In genomic region chr20:3039426-3039825, GRCh38 we compare ENCODE assay signal across 18 cellular contexts. TPM values are rescaled to one million over a fixed set of nuclear protein-coding genes. Genes with fewer than 3 reads are reported as not detected.
"Had no signal": no experiment of that assay in that cellular context is flagged by ENCODE, and none has a peak within 500 bp of the region (broad histone marks: within the 10 kb centered on the region; RNA-seq: fewer than 3 reads in every experiment).

No MANE protein-coding gene starts in this region.

- H3K27me3 ChIP-seq: dorsolateral prefrontal cortex, neutrophil, transverse colon had no signal

- H3K4me1 Mint-ChIP-seq: activated B cell treated with CpG ODN at 0.5 μM for 24 hours had no signal

- H3K4me3 Mint-ChIP-seq: activated B cell treated with CpG ODN at 0.5 μM for 24 hours had no signal

- H3K27me3 Mint-ChIP-seq: activated B cell treated with CpG ODN at 0.5 μM for 24 hours had no signal

- H3K9me3 Mint-ChIP-seq: activated B cell treated with CpG ODN at 0.5 μM for 24 hours had no signal

- H3K27ac ChIP-seq: dorsolateral prefrontal cortex, neutrophil, SK-N-MC, transverse colon had no signal

- DNase-seq: activated B cell treated with CpG ODN at 0.5 μM for 24 hours; activated naive CD4-positive, alpha-beta T cell treated with Interleukin-2 at 50 U/mL for 16 hours; aorta; dorsolateral prefrontal cortex; hypothalamus; posterior cingulate gyrus; right cardiac atrium; small intestine; T-helper 1 cell; transverse colon had no signal

- H3K4me3 ChIP-seq: dorsolateral prefrontal cortex, SK-N-MC, transverse colon had no signal

- ATAC-seq: esophagus mucosa, right cardiac atrium, Right ventricle myocardium inferior had no signal

- H3K27ac Mint-ChIP-seq: activated B cell treated with CpG ODN at 0.5 μM for 24 hours had no signal

RNA-seq across cellular contexts. Expression of gene GNRH2, which starts 4.0 kb away (rescaled TPM):
- total RNA-seq: esophagus mucosa, lower leg skin, mesenteric fat pad, Right ventricle myocardium inferior, subcutaneous adipose tissue, transverse colon had no signal

RNA-seq across cellular contexts. Expression of gene OXT, which starts 32.0 kb away (rescaled TPM):
- total RNA-seq: activated B cell treated with CpG ODN at 0.5 μM for 24 hours, aorta, bronchial epithelial cell, esophagus mucosa, lower leg skin, transverse colon had no signal
- polyA plus RNA-seq: right cardiac atrium had no signal

RNA-seq across cellular contexts. Expression of gene AVP, which starts 45.1 kb away (rescaled TPM):
- total RNA-seq: activated B cell treated with CpG ODN at 0.5 μM for 24 hours, aorta, bronchial epithelial cell, esophagus mucosa, lower leg skin, right cardiac atrium, transverse colon had no signal
- polyA plus RNA-seq: aorta, right cardiac atrium had no signal
